24 cellular contexts compared by ENCODE assay signal in the genomic region with DNA sequence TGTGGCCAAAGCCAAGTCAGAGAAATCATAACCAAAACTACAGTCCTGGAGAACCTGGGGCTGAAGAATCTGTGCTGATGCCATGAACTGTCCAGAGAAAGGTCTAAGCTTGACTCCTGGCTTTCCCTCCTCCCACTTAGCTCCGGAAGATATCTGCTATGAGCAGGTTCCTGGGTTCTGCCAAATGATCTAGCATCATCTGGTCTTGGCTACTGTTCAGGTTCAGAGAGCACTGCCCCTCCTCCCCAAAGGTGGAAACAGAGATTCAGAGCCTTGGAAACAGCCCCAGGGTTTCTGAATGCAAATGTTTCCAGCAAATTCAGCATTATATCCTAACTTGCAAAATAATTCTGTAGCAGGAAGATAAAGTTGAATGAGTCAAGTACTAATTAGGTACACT.
"Had no signal": no experiment of that assay in that cellular context is flagged by ENCODE, and none has a peak within 500 bp of the region (broad histone marks: within the 10 kb centered on the region; RNA-seq: fewer than 3 reads in every experiment).

No MANE protein-coding gene starts in this region.

- ATAC-seq: activated CD4-positive, alpha-beta T cell treated with anti-CD3 and anti-CD28 coated beads for 36 hours; activated CD8-positive, alpha-beta T cell treated with anti-CD3 and anti-CD28 coated beads, Interleukin-2, amount 10 ng/mL, durations not matched to agents 7 days and 5 days; activated naive CD4-positive, alpha-beta T cell treated with anti-CD3 and anti-CD28 coated beads, Interleukin-2, amount 50 U/mL, for 72 hours; body of pancreas; PC-3 had no signal

- DNase-seq: activated CD4-positive, alpha-beta T cell treated with anti-CD3 and anti-CD28 coated beads for 36 hours; activated CD4-positive, alpha-beta T cell treated with anti-CD3 and anti-CD28 coated beads, Interleukin-2, amount 10 ng/mL, durations not matched to agents 7 days and 5 days; activated CD4-positive, alpha-beta T cell treated with anti-CD3 and anti-CD28 coated beads, Interleukin-2, amount 50 U/mL, for 48 hours; activated CD8-positive, alpha-beta T cell treated with anti-CD3 and anti-CD28 coated beads, Interleukin-2, amount 10 ng/mL, durations not matched to agents 7 days and 5 days; activated gamma-delta T cell treated with Interleukin-2 at 50 U/mL for 16 hours; activated naive CD4-positive, alpha-beta T cell treated with anti-CD3 and anti-CD28 coated beads for 36 hours; activated T-cell treated with anti-CD3 and anti-CD28 coated beads, Interleukin-2, amount 50 U/mL, for 24 hours; adrenal gland; body of pancreas; NCI-H1105 treated with DMSO at 0.1 percent for 48 hours; NCI-H1436; NCI-H1694; NCI-H1930; NCI-H2081 treated with DMSO at 0.1 percent for 48 hours; NCI-H510A treated with DMSO at 0.1 percent for 48 hours; NCI-H526 treated with DMSO at 0.1 percent for 48 hours; NCI-H82; NK-92 treated with Interleukin-12 subunit alpha and Interleukin-12 subunit beta, amount 100 ng/mL, for 24 hours; PC-3; Peyer's patch; RPMI8226; SHP77 treated with DMSO at 0.1 percent for 48 hours; SK-N-SH had no signal
